ENCODE assay signal across 8 cellular contexts in the genomic region with DNA sequence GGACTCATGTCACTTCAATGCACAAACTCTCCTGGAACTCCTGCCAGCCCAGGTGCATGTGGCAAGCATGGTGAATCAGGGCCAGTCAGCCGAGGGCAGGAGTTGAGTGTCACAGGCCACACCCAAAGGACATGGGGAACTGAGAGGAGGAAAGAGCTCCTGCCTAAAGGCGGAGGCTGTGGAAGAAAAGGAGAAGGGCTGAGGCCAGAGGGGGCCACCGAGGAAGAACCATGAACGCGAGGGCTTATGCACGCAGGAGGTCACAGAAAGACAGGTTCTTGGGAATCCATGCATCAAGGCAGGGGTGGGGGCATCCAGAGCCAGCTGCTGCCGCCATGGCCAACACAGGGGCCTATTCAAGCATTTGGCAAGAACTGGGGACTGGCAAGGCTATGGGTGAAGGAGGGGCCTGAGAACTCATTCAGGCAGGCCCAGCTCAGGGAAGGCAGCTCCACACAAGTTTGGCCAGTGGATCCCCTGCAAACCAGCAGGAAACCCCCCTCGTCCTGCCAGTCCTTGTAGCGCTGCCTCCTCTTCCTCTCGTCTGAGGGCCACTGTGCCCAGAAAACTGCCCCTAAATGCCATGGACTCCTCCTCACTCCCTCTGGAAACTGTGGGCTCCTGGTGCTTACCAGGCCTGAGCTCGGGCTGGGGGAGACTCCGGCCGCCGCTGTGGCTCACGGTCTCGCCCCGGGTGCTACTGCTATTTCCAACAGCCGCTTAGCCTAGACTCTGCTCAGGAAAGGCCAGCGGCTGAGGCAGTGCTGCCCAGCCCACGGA. TPM values are rescaled to one million over a fixed set of nuclear protein-coding genes. Genes with fewer than 3 reads are reported as not detected.
A peak's percentile ranks its signal among the peaks of the same experiment; 100 is the strongest.
DNase-seq lines count a peak whose midpoint lies in the region; ATAC-seq lines count a peak whose summit lies in the region.

No MANE protein-coding gene starts in this region.

- ATAC-seq in GM18873 (IDR thresholded peaks at IDR 0.05; ENCODE audit: low FRiP score, unreplicated experiment) (no peak), GM19455 (IDR thresholded peaks at IDR 0.05; ENCODE audit: unreplicated experiment) (no peak)

- DNase-seq in Caki2 (ENCODE audit: low read depth) (peak; percentile 32), SJCRH30 (no peak), glomerular visceral epithelial cell (ENCODE audit: extremely low spot score) (peak; percentile 19), pons (ENCODE audit: low spot score) (peak; percentile 74), KG1 (lab: John Stamatoyannopoulos, UW) (no peak), activated gamma-delta T cell (lab: John Stamatoyannopoulos, UW) (no peak)

- no peaks in the 10 kb centered on the region for H3K9me3 ChIP-seq in SJCRH30 (replicated peaks)

- H3K36me3 ChIP-seq in SJCRH30, result peaks cover 23% of the 10 kb centered on the region

- no peak overlapping the region for H3K4me3 ChIP-seq in SJCRH30

- in situ Hi-C loops in Caki2 (cut with HindIII; ENCODE audit: low pct_unique_long_range_greater_than_20kb, low sequenced_read_pairs), result loop anchor here (10.0 kb wide), 1 partner anchor 132 kb away; no protein-coding TSS in a partner anchor

- H3K27me3 ChIP-seq in SJCRH30, result no peaks in the 10 kb centered on the region

- H3K4me1 ChIP-seq in SJCRH30, result peaks cover 31% of the 10 kb centered on the region

- H3K27ac ChIP-seq in SJCRH30, result peak overlapping the region; percentile 99

RNA-seq across cellular contexts. Expression of a gene that starts 15.4 kb away (rescaled TPM):
- 38.8 and 45.9 TPM in 2 replicates for total RNA-seq in Caki2 (2014; rRNA removed; shearing (Covaris generic); ENCODE audit: low replicate concordance)
- total RNA-seq in SJCRH30 (2014; rRNA removed; shearing (Covaris generic)), result 47.8 and 49.4 TPM in 2 replicates

RNA-seq across cellular contexts. Expression of a gene that starts 45.4 kb away (rescaled TPM):
- 24.5 and 25.6 TPM in 2 replicates for total RNA-seq in Caki2 (2014; rRNA removed; shearing (Covaris generic); ENCODE audit: low replicate concordance)
- total RNA-seq in SJCRH30 (2014; rRNA removed; shearing (Covaris generic)), result 28.5 and 33.8 TPM in 2 replicates

Comparison
In these comparisons a context has a peak if more than half of its experiments do, and no peak if none do; other contexts are left out.
1. DNase-seq: peak in Caki2 (single experiment), glomerular visceral epithelial cell (single experiment) and pons (single experiment); none in SJCRH30 (0 of 2), KG1 (single experiment) and activated gamma-delta T cell (single experiment).